15 cellular contexts compared by ENCODE assay signal in the genomic region with DNA sequence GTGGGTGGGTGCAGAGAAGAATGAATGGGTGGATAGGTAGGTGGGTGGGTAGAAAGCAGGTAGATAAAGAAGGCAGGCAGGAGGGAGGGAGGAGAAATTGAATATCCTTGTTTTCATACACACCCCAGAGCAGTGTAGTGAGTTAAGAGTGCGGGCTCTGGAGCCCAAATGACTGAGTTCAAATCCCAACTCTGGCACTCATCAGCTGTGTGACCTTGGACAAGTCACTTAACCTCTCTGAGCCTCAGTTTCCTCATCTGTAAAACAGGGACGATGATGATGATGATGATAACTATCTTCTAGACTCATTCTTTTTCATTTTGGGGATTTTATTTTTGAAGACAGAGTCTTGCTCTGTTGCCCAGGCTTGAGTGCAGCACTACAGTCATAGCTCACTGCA. TPM values are rescaled to one million over a fixed set of nuclear protein-coding genes. Genes with fewer than 3 reads are reported as not detected.
DNase-seq lines count a peak whose midpoint lies in the region; ATAC-seq, FAIRE-seq and TF ChIP-seq lines count a peak whose summit lies in the region.
"Had no signal": no experiment of that assay in that cellular context is flagged by ENCODE, and none has a peak within 500 bp of the region (broad histone marks: within the 10 kb centered on the region; RNA-seq: fewer than 3 reads in every experiment).

No MANE protein-coding gene starts in this region.

- no TSS peak for BruUV-seq in HepG2 (replicated peaks; lab: Mats Ljungman, UMichigan)

- TF ChIP-seq RAD21 in HepG2 (CRISPR knock-in tag; IDR thresholded peaks at IDR 0.05) = no peak

- in situ Hi-C loops in HepG2 (cut with HindIII; ENCODE audit: extremely low pct_ligation_motif_present, low pct_unique_long_range_greater_than_20kb) = no loop called here

- peaks cover 5% of the 10 kb centered on the region for H3K9me3 Mint-ChIP-seq in activated B cell treated with CpG ODN at 0.5 μM for 24 hours
- peaks cover 0 to 7% (median 2%) of the 10 kb centered on the region in 9 donors for H3K9me3 Mint-ChIP-seq in naive thymus-derived CD8-positive, alpha-beta T cell

- H3K36me3 ChIP-seq in HepG2 (replicated peaks in 1 of 2; ENCODE audit: control insufficient read depth in 1 of 2, insufficient read depth in 2 of 2, low read length in 2 of 2) (no peaks in the 10 kb centered on the region), right lobe of liver (no peaks in the 10 kb centered on the region), adrenal gland (replicated peaks in 1 of 2) (no peaks in the 10 kb centered on the region)
- H3K36me3 ChIP-seq: MG63 had no signal

- ATAC-seq in HepG2 (no peak), right lobe of liver (no peak), activated B cell treated with CpG ODN at 0.5 μM for 24 hours (ENCODE audit: low read depth) (no peak), omental fat pad (ENCODE audit: low FRiP score) (no peak)
- no peak for ATAC-seq in naive thymus-derived CD8-positive, alpha-beta T cell

- TF ChIP-seq CTCF in HepG2 (CRISPR knock-in tag; IDR thresholded peaks at IDR 0.05) (no peak), right lobe of liver (IDR thresholded peaks at IDR 0.05) (no peak), activated B cell treated with CpG ODN at 0.5 μM for 24 hours (IDR thresholded peaks at IDR 0.05) (no peak), omental fat pad (IDR thresholded peaks at IDR 0.05) (no peak), adrenal gland (IDR thresholded peaks at IDR 0.05) (no peak)

- no peak for DNase-seq in HepG2 (ENCODE audit: low spot score)
- no peak for DNase-seq in right lobe of liver
- DNase-seq in activated B cell treated with CpG ODN at 0.5 μM for 24 hours = no peak
- no peak for DNase-seq in naive thymus-derived CD8-positive, alpha-beta T cell
- DNase-seq in omental fat pad (ENCODE audit: low spot score) = no peak
- no peak for DNase-seq in adrenal gland
- DNase-seq in cerebellar nuclear complex (lab: John Stamatoyannopoulos, UW) = no peak
- DNase-seq in EL = no peak
- DNase-seq: CD8-positive, alpha-beta memory T cell; DND-41; H7; MG63; NCI-H1105; NCI-H1694 treated with DMSO at 0.1 percent for 48 hours had no signal

- H3K4me3 ChIP-seq in HepG2 (replicated peaks in 1 of 3; ENCODE audit: insufficient read depth in 1 of 3, low read depth in 2 of 3, low read length in 3 of 3) = no peak overlapping the region
- H3K4me3 ChIP-seq in right lobe of liver = no peak overlapping the region
- no peak overlapping the region for H3K4me3 ChIP-seq in adrenal gland
- H3K4me3 ChIP-seq: MG63 had no signal

- H3K4me1 Mint-ChIP-seq in activated B cell treated with CpG ODN at 0.5 μM for 24 hours = peaks cover 72% of the 10 kb centered on the region
- H3K4me1 Mint-ChIP-seq in naive thymus-derived CD8-positive, alpha-beta T cell = peaks cover 20 to 69% (median 55%) of the 10 kb centered on the region in 4 donors

- TF ChIP-seq EP300 in HepG2 (IDR thresholded peaks at IDR 0.05; ENCODE audit: low read depth in 2 of 2, low read length in 2 of 2) = no peak
- TF ChIP-seq EP300 in HepG2 (CRISPR knock-in tag; IDR thresholded peaks at IDR 0.05; ENCODE audit: borderline replicate concordance) = no peak

- no peaks in the 10 kb centered on the region for H3K79me2 ChIP-seq in HepG2 (ENCODE audit: insufficient read depth, low read length)

- TF ChIP-seq POLR2A in HepG2 (IDR thresholded peaks at IDR 0.05; ENCODE audit: insufficient read depth in 1 of 2, low read depth in 2 of 2, low read length in 2 of 2) (no peak), right lobe of liver (IDR thresholded peaks at IDR 0.05) (no peak), adrenal gland (IDR thresholded peaks at IDR 0.05) (no peak)

- CTCF ChIA-PET in HepG2 (lab: Yijun Ruan, JAX; ENCODE audit: low intra/inter-chr PET ratio, low total read pairs) = no interaction called here
- CTCF ChIA-PET in activated B cell treated with CpG ODN at 0.5 μM for 24 hours (lab: Charles Lee) = interaction anchor here (0.6 to 8.8 kb wide), 6 partner anchors 22 to 220 kb away, joined by 3 to 53 read pairs (median 4); no protein-coding TSS in a partner anchor

- no peak for FAIRE-seq in HepG2 (lab: Jason Lieb, UNC)
- FAIRE-seq: A204.1 had no signal

- 32% methylated on average over 2 of the region's 2 CpGs for WGBS in HepG2 (ENCODE audit: low lambda C conversion rate)
- 77% methylated on average over 2 of the region's 2 CpGs for WGBS in right lobe of liver (ENCODE audit: insufficient coverage, low coverage, low lambda C conversion rate, missing lambda C conversion rate)
- WGBS in adrenal gland, 4 donors = 85 to 97% (median 88%) methylated on average over 2 of the region's 2 CpGs

- H4K20me1 ChIP-seq in HepG2 (ENCODE audit: insufficient read depth, low read length) = no peaks in the 10 kb centered on the region

- H3K4me2 ChIP-seq in HepG2 (ENCODE audit: low read depth, low read length) = no peak overlapping the region

- H3K9me3 ChIP-seq in HepG2 (ENCODE audit: low read length) (no peaks in the 10 kb centered on the region), right lobe of liver (no peaks in the 10 kb centered on the region), adrenal gland (replicated peaks in 1 of 3) (no peaks in the 10 kb centered on the region)

- no peaks in the 10 kb centered on the region for H3K4me1 ChIP-seq in HepG2 (ENCODE audit: insufficient read depth, low read length)
- no peaks in the 10 kb centered on the region for H3K4me1 ChIP-seq in right lobe of liver
- peaks cover 0 to 10% of the 10 kb centered on the region in 2 donors for H3K4me1 ChIP-seq in adrenal gland (replicated peaks in 1 of 2)

- H3K27ac ChIP-seq in HepG2 (ENCODE audit: extremely low read length, insufficient read depth, low read length) (no peak overlapping the region), right lobe of liver (no peak overlapping the region), adrenal gland (no peak overlapping the region)

- no peak overlapping the region for H2AFZ ChIP-seq in HepG2 (ENCODE audit: low read length)

- peak overlapping the region; percentile 66 for H3K4me3 Mint-ChIP-seq in activated B cell treated with CpG ODN at 0.5 μM for 24 hours
- peak overlapping the region in 1 of 10 donors; percentile 25 for H3K4me3 Mint-ChIP-seq in naive thymus-derived CD8-positive, alpha-beta T cell

- no peaks in the 10 kb centered on the region for H3K27me3 Mint-ChIP-seq in activated B cell treated with CpG ODN at 0.5 μM for 24 hours
- no peaks in the 10 kb centered on the region for H3K27me3 Mint-ChIP-seq in naive thymus-derived CD8-positive, alpha-beta T cell

- peaks cover 27% of the 10 kb centered on the region for H3K36me3 Mint-ChIP-seq in activated B cell treated with CpG ODN at 0.5 μM for 24 hours (ENCODE audit: low read depth)
- H3K36me3 Mint-ChIP-seq in naive thymus-derived CD8-positive, alpha-beta T cell = peaks cover 0 to 11% (median 4%) of the 10 kb centered on the region in 3 donors

- POLR2A ChIA-PET in HepG2 (lab: Yijun Ruan, JAX) (no interaction called here), activated B cell treated with CpG ODN at 0.5 μM for 24 hours (lab: Charles Lee) (interaction anchor here (0.8 to 13.6 kb wide), 6 partner anchors 21 to 168 kb away, joined by 3 to 1103 read pairs (median 182); no protein-coding TSS in a partner anchor)
- POLR2A ChIA-PET in naive thymus-derived CD8-positive, alpha-beta T cell (lab: Charles Lee) = interaction anchor here (1.0 to 9.3 kb wide), 6 partner anchors 21 to 196 kb away, joined by 3 to 167 read pairs (median 46); no protein-coding TSS in a partner anchor

- intact Hi-C loops in HepG2 (cut with micrococcal nuclease; ENCODE audit: unreplicated experiment) (no loop called here), right lobe of liver (cut with DNase I) (no loop called here), activated B cell treated with CpG ODN at 0.5 μM for 24 hours (cut with micrococcal nuclease) (loop anchor here (1.0 kb wide), 1 partner anchor 26 kb away; no protein-coding TSS in a partner anchor), adrenal gland (cut with DNase I) (no loop called here)

- peak overlapping the region; percentile 88 for H3K27ac Mint-ChIP-seq in activated B cell treated with CpG ODN at 0.5 μM for 24 hours
- peak overlapping the region in 6 of 10 donors; percentile 6 to 80 (median 45) for H3K27ac Mint-ChIP-seq in naive thymus-derived CD8-positive, alpha-beta T cell

- peaks cover 15 to 38% of the 10 kb centered on the region in 2 experiments for H3K27me3 ChIP-seq in HepG2 (ENCODE audit: control insufficient read depth in 1 of 2, insufficient read depth in 2 of 2, low read length in 2 of 2)
- no peaks in the 10 kb centered on the region for H3K27me3 ChIP-seq in right lobe of liver
- no peaks in the 10 kb centered on the region for H3K27me3 ChIP-seq in adrenal gland
- H3K27me3 ChIP-seq: MG63 had no signal

- H3K9ac ChIP-seq in HepG2 (ENCODE audit: insufficient read depth, low read depth, low read length) = no peak overlapping the region

RNA-seq across cellular contexts. Expression of a gene that starts 2.0 kb away (rescaled TPM):
- total RNA-seq in HepG2 (2016; rRNA removed; fragmentation: Illumina TruSeq; extraction: Trizol) (0.17 and 0.64 TPM in 2 replicates), right lobe of liver (1 to 10 TPM in 1 of 6 experiments, under 1 TPM in 5; 0.09 to 1.3 (median 0.31) TPM), activated B cell treated with CpG ODN at 0.5 μM for 24 hours (144 and 167 TPM in 2 replicates), omental fat pad (1 to 10 TPM in 1 of 4 donors, under 1 TPM in 2, not detected in 1; 0.19 to 1.3 (median 0.25) TPM), adrenal gland (1 to 10 TPM in 1 of 8 donors, under 1 TPM in 6, not detected in 1; 0.14 to 2.6 (median 0.46) TPM)
- not detected in 2 replicates for total RNA-seq in HepG2 (2016; cell fraction: cytosol; rRNA removed; fragmentation: Illumina TruSeq; extraction: Trizol; ENCODE audit: low read depth)
- total RNA-seq in HepG2 (2016; cell fraction: insoluble cytoplasmic fraction; rRNA removed; fragmentation: Illumina TruSeq; extraction: Trizol) = 0.22 and 0.43 TPM in 2 replicates
- total RNA-seq in HepG2 (2016; cell fraction: membrane; rRNA removed; fragmentation: Illumina TruSeq; extraction: Trizol) = 0.22 and 0.45 TPM in 2 replicates
- total RNA-seq in HepG2 (2016; cell fraction: nucleus; rRNA removed; fragmentation: Illumina TruSeq; extraction: Trizol) = 0.28 and 0.40 TPM in 2 replicates
- polyA plus RNA-seq in HepG2 (2011; rRNA removed) (0.49 and 1.6 TPM in 2 replicates), adrenal gland (under 1 TPM; 0.08 to 0.55 (median 0.17) TPM)
- polyA plus RNA-seq in HepG2 (2011; cell fraction: cytosol; rRNA removed) = 0.62 and 1.4 TPM in 2 replicates
- 0.34 and 1.6 TPM in 2 replicates for polyA plus RNA-seq in HepG2 (2011; cell fraction: nucleus; rRNA removed)
- 1.1 and 2.8 TPM in 2 replicates for polyA plus RNA-seq in HepG2 (2012)
- polyA plus RNA-seq in HepG2 (2016; cell fraction: cytosol; fragmentation: Illumina TruSeq; extraction: Trizol; ENCODE audit: low read depth) = 0.07 and 0.09 TPM in 2 replicates
- polyA plus RNA-seq in HepG2 (2016; cell fraction: insoluble cytoplasmic fraction; fragmentation: Illumina TruSeq; extraction: Trizol; ENCODE audit: low read depth) = 0.14 and 0.21 TPM in 2 replicates
- 0.06 and 0.12 TPM in 2 replicates for polyA plus RNA-seq in HepG2 (2016; cell fraction: membrane; fragmentation: Illumina TruSeq; extraction: Trizol; ENCODE audit: low read depth)
- polyA plus RNA-seq in HepG2 (2016; cell fraction: nucleus; fragmentation: Illumina TruSeq; extraction: Trizol; ENCODE audit: insufficient read depth, low read depth) = 0.35 and 0.56 TPM in 2 replicates
- polyA minus RNA-seq in HepG2 (2011; rRNA and poly(A)+ RNA removed; ENCODE audit: low replicate concordance) = 0.56 and 3.1 TPM in 2 replicates
- polyA minus RNA-seq in HepG2 (2011; cell fraction: cytosol; rRNA and poly(A)+ RNA removed) = 0.88 and 1.1 TPM in 2 replicates
- 0.26 and 0.87 TPM in 2 replicates for polyA minus RNA-seq in HepG2 (2011; cell fraction: nucleus; rRNA and poly(A)+ RNA removed)
- total RNA-seq in naive thymus-derived CD8-positive, alpha-beta T cell = 10 to 100 TPM; 29.3 to 29.4 TPM
- polyA plus RNA-seq in naive thymus-derived CD8-positive, alpha-beta T cell = 10 to 100 TPM; 26.5 to 47.1 (median 33.9) TPM

Comparison
In these comparisons a context has a peak if more than half of its experiments do, and no peak if none do; other contexts are left out.
1. RNA of a gene that starts 2.0 kb away (total RNA-seq): 144 to 167 TPM in activated B cell treated with CpG ODN at 0.5 μM for 24 hours and 29.3 to 29.4 TPM in naive thymus-derived CD8-positive, alpha-beta T cell; 0.17 to 0.64 TPM in HepG2, 0.14 to 2.6 TPM in adrenal gland, 0.09 to 1.3 TPM in right lobe of liver and 0.19 to 1.3 TPM in omental fat pad; every median in the first group is over 4 times any median in the second.